Comparison of ENCODE assay signal across 9 cellular contexts in the genomic region with DNA sequence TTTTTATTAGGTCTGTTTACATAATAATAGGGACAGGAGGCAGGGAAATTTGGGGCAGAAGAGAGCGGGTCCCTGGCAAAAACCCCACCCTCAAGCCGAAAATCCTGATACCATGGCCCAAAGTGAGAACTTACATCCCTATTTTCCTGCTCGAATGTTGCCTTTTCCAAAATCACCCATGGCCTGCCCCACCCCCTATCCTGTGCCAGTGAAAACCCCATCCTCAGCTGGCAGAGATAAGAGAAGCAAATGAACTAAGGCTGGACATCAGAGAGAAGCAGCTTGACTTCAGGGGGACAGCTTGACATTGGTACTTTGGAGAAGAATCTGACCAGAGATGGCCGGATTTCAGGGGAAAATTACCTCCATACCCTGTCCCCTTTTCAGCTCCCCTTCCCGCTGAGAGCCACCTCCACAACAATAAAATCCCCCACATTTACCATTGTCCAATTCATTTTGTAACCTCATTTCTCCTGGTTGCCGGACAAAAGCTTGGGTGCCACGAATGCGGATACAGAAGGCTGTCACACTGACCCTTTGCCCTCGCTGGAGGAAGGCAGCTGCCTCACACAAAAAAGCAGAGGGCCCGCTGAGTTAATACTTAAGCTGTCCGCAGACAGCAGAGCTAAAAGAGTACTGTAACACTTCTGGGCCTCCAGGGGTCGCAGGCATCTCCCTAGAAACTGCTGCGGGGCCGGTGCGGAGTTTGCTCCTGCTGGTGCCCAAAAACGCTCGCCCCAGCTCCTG.
DNase-seq lines count a peak whose midpoint lies in the region; ATAC-seq, FAIRE-seq and TF ChIP-seq lines count a peak whose summit lies in the region.
"Had no signal": no experiment of that assay in that cellular context is flagged by ENCODE, and none has a peak within 500 bp of the region (broad histone marks: within the 10 kb centered on the region; RNA-seq: fewer than 3 reads in every experiment).

No MANE protein-coding gene starts in this region.

- peak; percentile 87 for TF ChIP-seq CTCF in brain microvascular endothelial cell (IDR thresholded peaks at IDR 0.05; ENCODE audit: low read depth, low read length, missing control alignments)
- TF ChIP-seq CTCF in liver (IDR thresholded peaks at IDR 0.05; ENCODE audit: low read depth, low read length, missing input control): peak; percentile 38
- no peak for TF ChIP-seq CTCF in omental fat pad (IDR thresholded peaks at IDR 0.05)

- H3K4me1 ChIP-seq in liver (ENCODE audit: control insufficient read depth in 4 of 4, insufficient read depth in 4 of 4, low read length in 3 of 4): peaks cover 0 to 3% (median 0%) of the 10 kb centered on the region in 4 donors

- no peaks in the 10 kb centered on the region for H3K27me3 ChIP-seq in brain microvascular endothelial cell (replicated peaks)
- H3K27me3 ChIP-seq in liver (ENCODE audit: control insufficient read depth in 4 of 4, insufficient read depth in 4 of 4, low read length in 3 of 4): no peaks in the 10 kb centered on the region

- FAIRE-seq in HTR-8/SVneo (lab: Jason Lieb, UNC): no peak

- H3K4me3 ChIP-seq in brain microvascular endothelial cell (ENCODE audit: low read depth, low read length) (peak overlapping the region; percentile 41), liver (ENCODE audit: low read depth in 1 of 3, low read length in 3 of 3) (peak overlapping the region in 1 of 3 donors; percentile 11)

- in situ Hi-C loops in brain microvascular endothelial cell (cut with HindIII; ENCODE audit: low pct_ligation_motif_present, low sequenced_read_pairs): no loop called here

- H3K36me3 ChIP-seq in brain microvascular endothelial cell (replicated peaks) (no peaks in the 10 kb centered on the region), liver (ENCODE audit: control insufficient read depth in 4 of 4, insufficient read depth in 3 of 4, low read depth in 1 of 4, low read length in 3 of 4) (no peaks in the 10 kb centered on the region)

- peak; percentile 21 to 72 for TF ChIP-seq RAD21 in liver (IDR thresholded peaks at IDR 0.05)

- no peak for ATAC-seq in omental fat pad (ENCODE audit: low FRiP score)

- no peaks in the 10 kb centered on the region for H3K9me3 ChIP-seq in liver (ENCODE audit: control insufficient read depth in 4 of 4, low read length in 3 of 4)

- 31% methylated on average over 17 of the region's 17 CpGs for WGBS in liver

- no peak overlapping the region for H3K9ac ChIP-seq in liver (ENCODE audit: low read depth in 1 of 2, low read length in 2 of 2)

- DNase-seq in DMS53 (lab: John Stamatoyannopoulos, UW): peak; percentile 89
- peak; percentile 1 for DNase-seq in HTR-8/SVneo (ENCODE audit: insufficient read length, low spot score)
- DNase-seq in brain microvascular endothelial cell: peak; percentile 42
- no peak for DNase-seq in NCI-H2196 treated with DMSO at 0.1 percent for 48 hours (lab: John Stamatoyannopoulos, UW; ENCODE audit: unreplicated experiment)
- DNase-seq in NCI-H128 (lab: John Stamatoyannopoulos, UW; ENCODE audit: unreplicated experiment): no peak
- DNase-seq in GDM1 (lab: John Stamatoyannopoulos, UW): no peak
- DNase-seq in omental fat pad (ENCODE audit: low spot score): no peak

- H3K27ac ChIP-seq in brain microvascular endothelial cell (no peak overlapping the region), liver (ENCODE audit: low read depth in 1 of 2, low read length in 2 of 2) (no peak overlapping the region)
- H3K27ac ChIP-seq: epithelial cell of prostate had no signal

TF ChIP-seq in liver, 16 proteins besides CTCF, POLR2A, EP300 and RAD21:
- TF ChIP-seq HNF4G (IDR thresholded peaks at IDR 0.05) (peak; percentile 26), SP1 (IDR thresholded peaks at IDR 0.05) (peak; percentile 62), HNF4A (conservative IDR thresholded peaks at IDR 0.05) (peak; percentile 27 to 72), FOXA2 (IDR thresholded peaks at IDR 0.05) (no peak), JUND (IDR thresholded peaks at IDR 0.05) (peak in 1 of 2 donors; percentile 22), TAF1 (conservative IDR thresholded peaks at IDR 0.05) (no peak), RXRA (IDR thresholded peaks at IDR 0.05) (peak in 1 of 2 donors; percentile 50), YY1 (IDR thresholded peaks at IDR 0.05) (no peak), NR2F2 (IDR thresholded peaks at IDR 0.05) (peak; percentile 50)
- TF ChIP-seq, protein P1, sequence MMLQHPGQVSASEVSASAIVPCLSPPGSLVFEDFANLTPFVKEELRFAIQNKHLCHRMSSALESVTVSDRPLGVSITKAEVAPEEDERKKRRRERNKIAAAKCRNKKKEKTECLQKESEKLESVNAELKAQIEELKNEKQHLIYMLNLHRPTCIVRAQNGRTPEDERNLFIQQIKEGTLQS (IDR thresholded peaks at IDR 0.05): no peak

Comparison
In these comparisons a context has a peak if more than half of its experiments do, and no peak if none do; other contexts are left out.
1. DNase-seq: peak in DMS53 (single experiment), HTR-8/SVneo (single experiment) and brain microvascular endothelial cell (single experiment); none in NCI-H2196 treated with DMSO at 0.1 percent for 48 hours (single experiment), NCI-H128 (single experiment), GDM1 (single experiment) and omental fat pad (single experiment).
2. CTCF ChIP-seq: peak in brain microvascular endothelial cell (single experiment) and liver (single experiment); none in omental fat pad (0 of 3).